Comparison of ENCODE assay signal across 1 cellular context in genomic region chr1:19163261-19163660, GRCh38.
TF ChIP-seq lines count a peak whose summit lies in the region.

No MANE protein-coding gene starts in this region.

TF ChIP-seq in HCT116, 20 proteins besides CTCF, POLR2A, EP300 and RAD21 (continued from another document):
- TF ChIP-seq ZBTB33 (IDR thresholded peaks at IDR 0.05; ENCODE audit: extremely low read depth, insufficient replicate concordance, low read length) (no peak), CBX3 (IDR thresholded peaks at IDR 0.05; ENCODE audit: low read depth) (no peak), JUND (IDR thresholded peaks at IDR 0.05) (no peak), SIN3A (IDR thresholded peaks at IDR 0.05; ENCODE audit: low read depth) (no peak)
TF ChIP-seq in HCT116: peak in this region for 0.
